9 cellular contexts compared by ENCODE assay signal in genomic region chrX:100635989-100636320, GRCh38. TPM values are rescaled to one million over a fixed set of nuclear protein-coding genes. Genes with fewer than 3 reads are reported as not detected.
DNase-seq lines count a peak whose midpoint lies in the region; TF ChIP-seq lines count a peak whose summit lies in the region.
"Had no signal": no experiment of that assay in that cellular context is flagged by ENCODE, and none has a peak within 500 bp of the region (broad histone marks: within the 10 kb centered on the region; RNA-seq: fewer than 3 reads in every experiment).

No MANE protein-coding gene starts in this region.

- CTCF ChIA-PET in CD4-positive, alpha-beta memory T cell (lab: Charles Lee; ENCODE audit: partially characterized antibody), result interaction anchor here (1.2 to 2.1 kb wide), 3 partner anchors 10 to 27 kb away, joined by 3 to 6 read pairs (median 5); no protein-coding TSS in a partner anchor

- H4K20me1 ChIP-seq in osteoblast (ENCODE audit: insufficient read depth, low read length), result no peaks in the 10 kb centered on the region

- no peaks in the 10 kb centered on the region for H3K36me3 ChIP-seq in CD4-positive, alpha-beta memory T cell (ENCODE audit: insufficient read depth, low read length)
- H3K36me3 ChIP-seq in SJCRH30 (peaks cover 8% of the 10 kb centered on the region; the same call in 1 of the 2 replicates), osteoblast (ENCODE audit: insufficient read depth, low read length) (no peaks in the 10 kb centered on the region)

- intact Hi-C loops in CD4-positive, alpha-beta memory T cell (cut with micrococcal nuclease), result loop anchor here (2.0 kb wide), 1 partner anchor 123 kb away; no protein-coding TSS in a partner anchor

- H3K27me3 ChIP-seq in CD4-positive, alpha-beta memory T cell (ENCODE audit: insufficient read depth, low read length), result no peaks in the 10 kb centered on the region
- no peaks in the 10 kb centered on the region for H3K27me3 ChIP-seq in SJCRH30
- peaks cover 12% of the 10 kb centered on the region for H3K27me3 ChIP-seq in osteoblast (ENCODE audit: insufficient read depth, low read length)

- no peaks in the 10 kb centered on the region for H3K27me3 Mint-ChIP-seq in CD4-positive, alpha-beta memory T cell

- H3K27ac Mint-ChIP-seq in CD4-positive, alpha-beta memory T cell, result peak overlapping the region in 2 of 7 donors; percentile 0 to 31

- H3K4me2 ChIP-seq in osteoblast (ENCODE audit: insufficient read depth, low read length), result peak overlapping the region; percentile 83

- no peak for DNase-seq in CD4-positive, alpha-beta memory T cell
- DNase-seq in SJCRH30, result no peak
- DNase-seq in fibroblast of pulmonary artery (ENCODE audit: low read depth), result no peak
- no peak for DNase-seq in osteoblast (ENCODE audit: insufficient read length, low spot score, missing footprints)
- DNase-seq in NCI-H2107 (lab: John Stamatoyannopoulos, UW), result no peak
- DNase-seq in GM20000 (ENCODE audit: low spot score), result no peak
- no peak for DNase-seq in NCI-H2196 treated with DMSO at 0.1 percent for 48 hours (lab: John Stamatoyannopoulos, UW; ENCODE audit: unreplicated experiment)
- DNase-seq in hepatic stellate cell (ENCODE audit: low spot score), result no peak

- peaks cover 0 to 18% (median 7%) of the 10 kb centered on the region in 4 donors for H3K4me1 Mint-ChIP-seq in CD4-positive, alpha-beta memory T cell

- TF ChIP-seq CTCF in fibroblast of pulmonary artery (IDR thresholded peaks at IDR 0.05; ENCODE audit: low read length, missing control alignments) (no peak), osteoblast (IDR thresholded peaks at IDR 0.05; ENCODE audit: extremely low read depth, low read depth, low read length) (no peak), GM20000 (IDR thresholded peaks at IDR 0.05; ENCODE audit: extremely low read depth, missing control alignments) (no peak)

- no peaks in the 10 kb centered on the region for H3K79me2 ChIP-seq in osteoblast (ENCODE audit: insufficient read depth, low read length)

- peaks cover 8% of the 10 kb centered on the region for H3K4me1 ChIP-seq in CD4-positive, alpha-beta memory T cell (ENCODE audit: insufficient read depth, low read length)
- H3K4me1 ChIP-seq in SJCRH30, result peaks cover 7% of the 10 kb centered on the region
- peaks cover 12% of the 10 kb centered on the region for H3K4me1 ChIP-seq in osteoblast (ENCODE audit: insufficient read depth, low read length)

- no peaks in the 10 kb centered on the region for H3K36me3 Mint-ChIP-seq in CD4-positive, alpha-beta memory T cell

- no peaks in the 10 kb centered on the region for H3K9me3 Mint-ChIP-seq in CD4-positive, alpha-beta memory T cell

- H3K4me3 Mint-ChIP-seq in CD4-positive, alpha-beta memory T cell, result peak overlapping the region; percentile 64 to 97 (median 94)

- H3K4me3 ChIP-seq in CD4-positive, alpha-beta memory T cell (ENCODE audit: low read length in 2 of 2), result peak overlapping the region in 1 of 2 donors; percentile 35
- H3K4me3 ChIP-seq in SJCRH30 (peak overlapping the region; percentile 85), fibroblast of pulmonary artery (replicated peaks; ENCODE audit: low read depth, low read length) (peak overlapping the region; percentile 64), osteoblast (ENCODE audit: insufficient read depth, low read length) (peak overlapping the region; percentile 72)

- H2AFZ ChIP-seq in osteoblast (ENCODE audit: low read length), result peak overlapping the region; percentile 93

- POLR2A ChIA-PET in CD4-positive, alpha-beta memory T cell (lab: Charles Lee; ENCODE audit: partially characterized antibody), result interaction anchor here (1.0 kb wide), 1 partner anchor 1518 kb away, joined by 3 read pairs; no protein-coding TSS in a partner anchor

- H3K27ac ChIP-seq in CD4-positive, alpha-beta memory T cell (ENCODE audit: low read depth, low read length), result peak overlapping the region; percentile 38
- H3K27ac ChIP-seq in SJCRH30, result peak overlapping the region; percentile 76
- peak overlapping the region; percentile 53 for H3K27ac ChIP-seq in osteoblast (ENCODE audit: low read depth, low read length)

- no peaks in the 10 kb centered on the region for H3K9me3 ChIP-seq in CD4-positive, alpha-beta memory T cell (ENCODE audit: control insufficient read depth in 1 of 2, low read length in 2 of 2)
- H3K9me3 ChIP-seq in SJCRH30 (replicated peaks), result no peaks in the 10 kb centered on the region
- no peaks in the 10 kb centered on the region for H3K9me3 ChIP-seq in osteoblast (ENCODE audit: low read depth, low read length)

RNA-seq across cellular contexts. Expression of gene TSPAN6, which starts 0.7 kb away (rescaled TPM):
- total RNA-seq in CD4-positive, alpha-beta memory T cell, result 1 to 10 TPM in 1 of 2 experiments, under 1 TPM in 1; 0.93 to 1.2 TPM
- polyA plus RNA-seq in CD4-positive, alpha-beta memory T cell, result 1 to 10 TPM; 3.9 to 4.1 TPM
- total RNA-seq in SJCRH30 (2014; rRNA removed; shearing (Covaris generic)), result 58.8 and 61.7 TPM in 2 replicates
- 37.3 and 38.0 TPM in 2 replicates for total RNA-seq in osteoblast

RNA-seq across cellular contexts. Expression of gene SRPX2, which starts 8.0 kb away (rescaled TPM):
- not detected for total RNA-seq in CD4-positive, alpha-beta memory T cell
- not detected for polyA plus RNA-seq in CD4-positive, alpha-beta memory T cell
- 0.97 and 1.3 TPM in 2 replicates for total RNA-seq in SJCRH30 (2014; rRNA removed; shearing (Covaris generic))
- total RNA-seq in osteoblast, result 36.9 and 38.6 TPM in 2 replicates

RNA-seq across cellular contexts. Expression of gene TNMD, which starts 51.2 kb away (rescaled TPM):
- total RNA-seq in CD4-positive, alpha-beta memory T cell, result not detected
- not detected for polyA plus RNA-seq in CD4-positive, alpha-beta memory T cell
- not detected in 2 replicates for total RNA-seq in SJCRH30 (2014; rRNA removed; shearing (Covaris generic))
- total RNA-seq in osteoblast, result not detected in 2 replicates
- total RNA-seq: lung microvascular endothelial cell had no signal

Comparison
In these comparisons a context has a peak if more than half of its experiments do, and no peak if none do; other contexts are left out.
1. RNA of gene TSPAN6, which starts 0.7 kb away (total RNA-seq): 58.8 to 61.7 TPM in SJCRH30 and 37.3 to 38.0 TPM in osteoblast; 0.93 to 1.2 TPM in CD4-positive, alpha-beta memory T cell; every median in the first group is over 10 times any median in the second.
2. RNA of gene SRPX2, which starts 8.0 kb away (total RNA-seq): 36.9 to 38.6 TPM in osteoblast; 0.97 to 1.3 TPM in SJCRH30 and not detected in CD4-positive, alpha-beta memory T cell; every median in the first group is over 10 times any median in the second.
3. Peak in every context shown above with its lines, with median percentiles within 50 percentile points of each other: H3K27ac ChIP-seq.